8 cellular contexts compared by ENCODE assay signal in the genomic region with DNA sequence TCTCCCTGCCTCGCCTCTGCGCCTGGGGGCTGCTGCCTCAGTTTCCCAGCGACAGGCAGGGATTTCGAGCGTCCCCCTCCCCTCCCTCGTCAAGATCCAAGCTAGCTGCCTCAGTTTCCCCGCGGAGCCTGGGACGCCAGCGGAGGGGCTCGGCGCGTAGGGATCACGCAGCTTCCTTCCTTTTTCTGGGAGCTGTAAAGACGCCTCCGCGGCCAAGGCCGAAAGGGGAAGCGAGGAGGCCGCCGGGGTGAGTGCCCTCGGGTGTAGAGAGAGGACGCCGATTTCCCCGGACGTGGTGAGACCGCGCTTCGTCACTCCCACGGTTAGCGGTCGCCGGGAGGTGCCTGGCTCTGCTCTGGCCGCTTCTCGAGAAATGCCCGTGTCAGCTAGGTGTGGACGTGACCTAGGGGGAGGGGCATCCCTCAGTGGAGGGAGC. TPM values are rescaled to one million over a fixed set of nuclear protein-coding genes. Genes with fewer than 3 reads are reported as not detected.
A peak's percentile ranks its signal among the peaks of the same experiment; 100 is the strongest.
DNase-seq lines count a peak whose midpoint lies in the region; ATAC-seq and TF ChIP-seq lines count a peak whose summit lies in the region.

No MANE protein-coding gene starts in this region.

- H3K79me1 ChIP-seq in IMR-90 (ENCODE audit: low read depth in 1 of 2, low read length in 2 of 2) = 0 out of 4 replicates have a peak, but pooled peaks cover 0 to 6% of the 10 kb centered on the region in 2 experiments

- H4K20me1 ChIP-seq in IMR-90 (ENCODE audit: insufficient read depth, low read length) = no peaks in the 10 kb centered on the region

- peak overlapping the region; percentile 64 to 81; a peak in 2 of 4 replicates for H4K8ac ChIP-seq in IMR-90 (ENCODE audit: low read depth in 2 of 2, low read length in 2 of 2)

- H3K4me1 ChIP-seq in IMR-90 (ENCODE audit: control insufficient read depth, insufficient read depth, low read length) = peaks cover 3% of the 10 kb centered on the region; the same call in 1 of the 2 replicates
- peaks cover 19% of the 10 kb centered on the region for H3K4me1 ChIP-seq in mucosa of descending colon (ENCODE audit: low read depth)

- ATAC-seq in GM19023 (IDR thresholded peaks at IDR 0.05; ENCODE audit: unreplicated experiment) = peak; percentile 38
- no peak for ATAC-seq in IMR-90 (ENCODE audit: low read depth)
- peak; percentile 67 for ATAC-seq in mucosa of descending colon
- peak; percentile 85 for ATAC-seq in stimulated activated naive CD8-positive, alpha-beta T cell treated with anti-CD3 and anti-CD28 coated beads, Interleukin-15, amount 100 ng/mL, for 72 hours
- no peak for ATAC-seq in HG03039 (IDR thresholded peaks at IDR 0.05; ENCODE audit: unreplicated experiment)

- peak overlapping the region; percentile 95 to 98 for H3K27ac Mint-ChIP-seq in stimulated activated naive CD8-positive, alpha-beta T cell treated with anti-CD3 and anti-CD28 coated beads, Interleukin-15, amount 100 ng/mL, for 72 hours

- no peak overlapping the region for H2BK15ac ChIP-seq in IMR-90 (ENCODE audit: low read depth, low read length)

- H3K4ac ChIP-seq in IMR-90 (ENCODE audit: low read depth, low read length) = peak overlapping the region; percentile 60

- H2BK20ac ChIP-seq in IMR-90 (ENCODE audit: low read depth, low read length) = no peak overlapping the region

- H3K36me3 ChIP-seq in IMR-90 (ENCODE audit: control insufficient read depth, insufficient read depth, low read length) (no peaks in the 10 kb centered on the region), mucosa of descending colon (ENCODE audit: low read depth) (no peaks in the 10 kb centered on the region)

- no peaks in the 10 kb centered on the region for H3K9me1 ChIP-seq in IMR-90 (ENCODE audit: insufficient read depth, low read length)

- no peak overlapping the region for H3K23ac ChIP-seq in IMR-90 (ENCODE audit: low read depth, low read length)

- BruUV-seq in IMR-90 (replicated peaks; lab: Mats Ljungman, UMichigan) = no TSS peak

- TF ChIP-seq POLR2A in IMR-90 (IDR thresholded peaks at IDR 0.05; ENCODE audit: low read depth, low read length) = no peak

- DNase-seq in IMR-90 (no peak), mucosa of descending colon (peak; percentile 64 to 93 (median 82)), DMS 273 (lab: John Stamatoyannopoulos, UW; ENCODE audit: unreplicated experiment) (no peak)
- peak; percentile 84 for DNase-seq in activated CD4-positive, alpha-beta T cell treated with anti-CD3 and anti-CD28 coated beads for 48 hours
- peak; percentile 48 for DNase-seq in effector CD4-positive, alpha-beta T cell
- peak; percentile 76 to 88 for DNase-seq in stimulated activated naive CD8-positive, alpha-beta T cell treated with anti-CD3 and anti-CD28 coated beads, Interleukin-15, amount 100 ng/mL, for 72 hours

- H2AFZ ChIP-seq in IMR-90 (replicated peaks; ENCODE audit: low read length, poor library complexity) = peak overlapping the region; percentile 94

- peaks cover 57% of the 10 kb centered on the region for H3K4me1 Mint-ChIP-seq in stimulated activated naive CD8-positive, alpha-beta T cell treated with anti-CD3 and anti-CD28 coated beads, Interleukin-15, amount 100 ng/mL, for 72 hours

- H3K9me3 Mint-ChIP-seq in stimulated activated naive CD8-positive, alpha-beta T cell treated with anti-CD3 and anti-CD28 coated beads, Interleukin-15, amount 100 ng/mL, for 72 hours = no peaks in the 10 kb centered on the region

- in situ Hi-C loops in IMR-90 (cut with MboI; ENCODE audit: low sequenced_read_pairs) = no loop called here

- H3K9ac ChIP-seq in IMR-90 (ENCODE audit: low read depth, low read length) = no peak overlapping the region

- POLR2A ChIA-PET in IMR-90 (lab: Charles Lee; ENCODE audit: unreplicated experiment) = interaction anchor here (1.6 kb wide), 1 partner anchor 21 kb away, joined by 8 read pairs; no protein-coding TSS in a partner anchor

- peak overlapping the region; percentile 37; the same call in 1 of the 2 replicates for H2AK5ac ChIP-seq in IMR-90 (ENCODE audit: low read depth, low read length)

- dilution Hi-C loops in IMR-90 (cut with HindIII; ENCODE audit: low sequenced_read_pairs, unreplicated experiment) = no loop called here

- no peaks in the 10 kb centered on the region for H3K27me3 Mint-ChIP-seq in stimulated activated naive CD8-positive, alpha-beta T cell treated with anti-CD3 and anti-CD28 coated beads, Interleukin-15, amount 100 ng/mL, for 72 hours

- H2BK5ac ChIP-seq in IMR-90 (ENCODE audit: low read depth, low read length, poor library complexity, severe bottlenecking) = no peak overlapping the region

- no CpG with 5 or more reads among the region's 37 CpGs for WGBS in IMR-90 (ENCODE audit: extremely low coverage in 2 of 2, insufficient read length in 1 of 2), 2 experiments

- no peaks in the 10 kb centered on the region for H3K9me3 ChIP-seq in IMR-90 (ENCODE audit: control insufficient read depth, insufficient read depth, low read length)
- no peaks in the 10 kb centered on the region for H3K9me3 ChIP-seq in mucosa of descending colon

- H3K27me3 ChIP-seq in IMR-90 (ENCODE audit: control insufficient read depth, insufficient read depth, low read length) = no peaks in the 10 kb centered on the region; the same call in 1 of the 2 replicates

- peak overlapping the region; percentile 64; the same call in 1 of the 2 replicates for H2BK120ac ChIP-seq in IMR-90 (ENCODE audit: low read depth, low read length)

- H2AK9ac ChIP-seq in IMR-90 (replicated peaks; ENCODE audit: low read depth, low read length, poor library complexity) = peak overlapping the region; percentile 80

- no peak overlapping the region; the same call in 1 of the 2 replicates for H3K18ac ChIP-seq in IMR-90 (ENCODE audit: low read depth, low read length)

- H4K5ac ChIP-seq in IMR-90 (ENCODE audit: low read depth, low read length) = peak overlapping the region; percentile 49

- no peak overlapping the region for H3K14ac ChIP-seq in IMR-90 (replicated peaks; ENCODE audit: low read depth, low read length)

- CTCF ChIA-PET in IMR-90 (lab: Yijun Ruan, JAX) = interaction anchor here (1.3 to 2.6 kb wide), 2 partner anchors 21 to 118 kb away, joined by 4 to 12 read pairs; no protein-coding TSS in a partner anchor

- intact Hi-C loops in IMR-90 (cut with micrococcal nuclease) (no loop called here), mucosa of descending colon (cut with DNase I, micrococcal nuclease) (no loop called here)

- no peak overlapping the region for H3K56ac ChIP-seq in IMR-90 (ENCODE audit: extremely low read depth, insufficient read depth, low read length)

- peak overlapping the region; percentile 8; the same call in 1 of the 2 replicates for H3K4me2 ChIP-seq in IMR-90 (ENCODE audit: low read depth, low read length)

- H4K91ac ChIP-seq in IMR-90 (ENCODE audit: insufficient read depth, low read depth, low read length) = peak overlapping the region; percentile 41

- no peak overlapping the region for H3K27ac ChIP-seq in IMR-90 (ENCODE audit: insufficient read depth, low read length)

- no peak for TF ChIP-seq CTCF in IMR-90 (conservative IDR thresholded peaks at IDR 0.05; ENCODE audit: low read depth, low read length)
- TF ChIP-seq CTCF in mucosa of descending colon (IDR thresholded peaks at IDR 0.05) = no peak

- H3K4me3 ChIP-seq in IMR-90 (ENCODE audit: insufficient read depth, low read depth, low read length) = no peak overlapping the region
- no peak overlapping the region for H3K4me3 ChIP-seq in mucosa of descending colon

- H3K4me3 Mint-ChIP-seq in stimulated activated naive CD8-positive, alpha-beta T cell treated with anti-CD3 and anti-CD28 coated beads, Interleukin-15, amount 100 ng/mL, for 72 hours = peak overlapping the region; percentile 87 to 91

- TF ChIP-seq RAD21 in IMR-90 (IDR thresholded peaks at IDR 0.05; ENCODE audit: low read length) = no peak

TF ChIP-seq in IMR-90, 13 proteins besides CTCF, POLR2A, EP300 and RAD21 (continues in another document):
- TF ChIP-seq CHD1 (IDR thresholded peaks at IDR 0.05; ENCODE audit: low read depth, low read length) (no peak), MAZ (IDR thresholded peaks at IDR 0.05; ENCODE audit: borderline replicate concordance, low read depth, low read length) (no peak), RCOR1 (IDR thresholded peaks at IDR 0.05; ENCODE audit: insufficient replicate concordance, low read length) (no peak), MXI1 (IDR thresholded peaks at IDR 0.05; ENCODE audit: borderline replicate concordance, low read depth, low read length) (no peak), NFE2L2 (IDR thresholded peaks at IDR 0.05; ENCODE audit: low read depth, low read length) (no peak), FOS (IDR thresholded peaks at IDR 0.05; ENCODE audit: low read depth, low read length) (no peak)

RNA-seq across cellular contexts. Expression of a gene that starts 0.7 kb away (rescaled TPM):
- total RNA-seq in IMR-90 (2012; rRNA removed) = 6.9 and 10.6 TPM in 2 replicates
- polyA plus RNA-seq in IMR-90 (2012; rRNA removed) = 18.3 and 19.1 TPM in 2 replicates
- polyA plus RNA-seq in IMR-90 (2012; cell fraction: cytosol; rRNA removed) = 11.0 and 21.7 TPM in 2 replicates
- polyA plus RNA-seq in IMR-90 (2012; cell fraction: nucleus; rRNA removed; ENCODE audit: low replicate concordance) = 16.7 and 18.8 TPM in 2 replicates
- 10 to 100 TPM; 10.7 to 13.9 (median 13.4) TPM for total RNA-seq in mucosa of descending colon

RNA-seq across cellular contexts. Expression of a gene that starts 16.6 kb away (rescaled TPM):
- 2.3 and 2.5 TPM in 2 replicates for total RNA-seq in IMR-90 (2012; rRNA removed)
- polyA plus RNA-seq in IMR-90 (2012; rRNA removed) = 4.0 TPM in 2 replicates
- 4.6 and 6.4 TPM in 2 replicates for polyA plus RNA-seq in IMR-90 (2012; cell fraction: cytosol; rRNA removed)
- polyA plus RNA-seq in IMR-90 (2012; cell fraction: nucleus; rRNA removed; ENCODE audit: low replicate concordance) = 1.1 and 1.2 TPM in 2 replicates
- under 1 TPM in 2 of 3 donors, not detected in 1; 0.24 to 0.32 TPM for total RNA-seq in mucosa of descending colon

RNA-seq across cellular contexts. Expression of a gene that starts 18.2 kb away (rescaled TPM):
- total RNA-seq in IMR-90 (2012; rRNA removed) = 32.8 and 36.4 TPM in 2 replicates
- 108 and 123 TPM in 2 replicates for polyA plus RNA-seq in IMR-90 (2012; rRNA removed)
- 136 and 153 TPM in 2 replicates for polyA plus RNA-seq in IMR-90 (2012; cell fraction: cytosol; rRNA removed)
- polyA plus RNA-seq in IMR-90 (2012; cell fraction: nucleus; rRNA removed; ENCODE audit: low replicate concordance) = 66.4 and 160 TPM in 2 replicates
- total RNA-seq in mucosa of descending colon = 10 to 100 TPM; 47.5 to 65.5 (median 49.6) TPM

RNA-seq across cellular contexts. Expression of a gene that starts 19.6 kb away (rescaled TPM):
- 2.5 and 3.0 TPM in 2 replicates for total RNA-seq in IMR-90 (2012; rRNA removed)
- 23.9 and 26.5 TPM in 2 replicates for polyA plus RNA-seq in IMR-90 (2012; rRNA removed)
- 13.1 and 22.4 TPM in 2 replicates for polyA plus RNA-seq in IMR-90 (2012; cell fraction: cytosol; rRNA removed)
- polyA plus RNA-seq in IMR-90 (2012; cell fraction: nucleus; rRNA removed; ENCODE audit: low replicate concordance) = 107 and 283 TPM in 2 replicates
- total RNA-seq in mucosa of descending colon = 1 to 10 TPM in 1 of 3 donors, under 1 TPM in 2; 0.69 to 1.4 (median 0.73) TPM

RNA-seq across cellular contexts. Expression of a gene that starts 39.1 kb away (rescaled TPM):
- total RNA-seq in IMR-90 (2012; rRNA removed) (14.0 and 16.7 TPM in 2 replicates), mucosa of descending colon (1 to 10 TPM; 1.2 to 8.4 (median 6.5) TPM)
- polyA plus RNA-seq in IMR-90 (2012; rRNA removed) = 15.0 and 16.1 TPM in 2 replicates
- polyA plus RNA-seq in IMR-90 (2012; cell fraction: cytosol; rRNA removed) = 9.2 and 22.6 TPM in 2 replicates
- polyA plus RNA-seq in IMR-90 (2012; cell fraction: nucleus; rRNA removed; ENCODE audit: low replicate concordance) = 14.1 and 14.9 TPM in 2 replicates

Comparison
In these comparisons a context has a peak if more than half of its experiments do, and no peak if none do; other contexts are left out.
1. ATAC-seq: peak in GM19023 (single experiment), mucosa of descending colon (single experiment) and stimulated activated naive CD8-positive, alpha-beta T cell treated with anti-CD3 and anti-CD28 coated beads, Interleukin-15, amount 100 ng/mL, for 72 hours (single experiment); none in IMR-90 (single experiment) and HG03039 (single experiment).
2. DNase-seq: peak in activated CD4-positive, alpha-beta T cell treated with anti-CD3 and anti-CD28 coated beads for 48 hours (single experiment), effector CD4-positive, alpha-beta T cell (single experiment), mucosa of descending colon (3 of 3) and stimulated activated naive CD8-positive, alpha-beta T cell treated with anti-CD3 and anti-CD28 coated beads, Interleukin-15, amount 100 ng/mL, for 72 hours (2 of 2); none in IMR-90 (single experiment) and DMS 273 (single experiment).